Comparison of ENCODE assay signal across 9 cellular contexts in the genomic region with DNA sequence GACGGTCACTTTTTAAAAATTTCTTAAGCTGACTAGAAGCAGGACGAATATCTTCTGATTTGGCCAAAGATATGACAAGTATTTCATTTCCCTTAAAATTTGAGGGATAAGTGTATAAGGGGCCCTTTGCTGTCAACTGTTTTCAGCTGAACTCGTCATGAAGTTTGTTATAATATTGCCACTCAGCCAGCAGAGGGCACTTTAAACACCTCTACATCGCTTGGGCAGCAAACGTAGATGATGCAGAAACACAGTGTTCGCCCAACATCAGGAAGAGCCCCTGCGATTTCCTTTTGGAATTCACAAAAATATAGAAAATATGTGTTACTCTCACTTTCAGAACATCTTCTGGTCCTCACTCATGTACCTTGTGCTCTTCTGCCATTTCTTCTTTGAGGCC.
DNase-seq lines count a peak whose midpoint lies in the region; ATAC-seq and TF ChIP-seq lines count a peak whose summit lies in the region.
"Had no signal": no experiment of that assay in that cellular context is flagged by ENCODE, and none has a peak within 500 bp of the region (broad histone marks: within the 10 kb centered on the region; RNA-seq: fewer than 3 reads in every experiment).

No MANE protein-coding gene starts in this region.

- ATAC-seq in SK-N-SH treated with all-trans-retinoic acid at 6 μM for 48 hours (no peak), WTC11 (no peak), HG02678 (IDR thresholded peaks at IDR 0.05; ENCODE audit: unreplicated experiment) (no peak)
- ATAC-seq in activated CD8-positive, alpha-beta T cell treated with anti-CD3 and anti-CD28 coated beads for 36 hours = no peak

- H3K9me3 Mint-ChIP-seq in activated CD8-positive, alpha-beta T cell treated with anti-CD3 and anti-CD28 coated beads for 36 hours = no peaks in the 10 kb centered on the region
- H3K9me3 Mint-ChIP-seq in osteocyte (ENCODE audit: unreplicated experiment) (peaks cover 26% of the 10 kb centered on the region), WTC11 (peaks cover 57% of the 10 kb centered on the region)

- no peak overlapping the region for H3K27ac ChIP-seq in SK-N-SH (ENCODE audit: low read depth in 2 of 2, low read length in 1 of 2)
- H3K27ac ChIP-seq: BLaER1 treated with 17β-estradiol and CSF1 and Interleukin-3, amounts not matched to agents 10 nM and 100 nM had no signal

- H3K4me2 ChIP-seq in SK-N-SH = no peak overlapping the region
- H3K4me2 ChIP-seq: BLaER1 treated with 17β-estradiol and CSF1 and Interleukin-3, amounts not matched to agents 10 nM and 100 nM had no signal

- no peak overlapping the region for H3K27ac Mint-ChIP-seq in activated CD8-positive, alpha-beta T cell treated with anti-CD3 and anti-CD28 coated beads for 36 hours
- no peak overlapping the region for H3K27ac Mint-ChIP-seq in osteocyte (ENCODE audit: unreplicated experiment)
- no peak overlapping the region for H3K27ac Mint-ChIP-seq in WTC11

- CTCF ChIA-PET in SK-N-SH (lab: Yijun Ruan, JAX) (interaction anchor here (0.7 to 1.7 kb wide), 10 partner anchors 9 to 1654 kb away, joined by 3 to 5 read pairs (median 3); no protein-coding TSS in a partner anchor), WTC11 (lab: Charles Lee) (no interaction called here)
- CTCF ChIA-PET in activated CD8-positive, alpha-beta T cell treated with anti-CD3 and anti-CD28 coated beads for 36 hours (lab: Charles Lee) = interaction anchor here (0.8 to 1.4 kb wide), 6 partner anchors 20 to 363 kb away, joined by 3 read pairs; no protein-coding TSS in a partner anchor

- H3K36me3 ChIP-seq in SK-N-SH (replicated peaks in 1 of 2; ENCODE audit: control insufficient read depth in 1 of 2, insufficient read depth in 2 of 2, low read length in 1 of 2) = no peaks in the 10 kb centered on the region
- H3K36me3 ChIP-seq: BLaER1 treated with 17β-estradiol and CSF1 and Interleukin-3, amounts not matched to agents 10 nM and 100 nM had no signal

- POLR2A ChIA-PET in SK-N-SH (lab: Yijun Ruan, JAX) (no interaction called here), WTC11 (lab: Charles Lee) (no interaction called here)
- POLR2A ChIA-PET in activated CD8-positive, alpha-beta T cell treated with anti-CD3 and anti-CD28 coated beads for 36 hours (lab: Charles Lee) = no interaction called here

- H3K4me1 ChIP-seq in SK-N-SH (ENCODE audit: control insufficient read depth in 1 of 2, insufficient read depth in 2 of 2, low read depth in 1 of 2, low read length in 1 of 2) = no peaks in the 10 kb centered on the region
- H3K4me1 ChIP-seq: BLaER1 treated with 17β-estradiol and CSF1 and Interleukin-3, amounts not matched to agents 10 nM and 100 nM had no signal

- H3K27me3 ChIP-seq in SK-N-SH (ENCODE audit: insufficient read depth) = no peaks in the 10 kb centered on the region

- H3K27me3 Mint-ChIP-seq in activated CD8-positive, alpha-beta T cell treated with anti-CD3 and anti-CD28 coated beads for 36 hours = no peaks in the 10 kb centered on the region
- H3K27me3 Mint-ChIP-seq in osteocyte (ENCODE audit: unreplicated experiment) = no peaks in the 10 kb centered on the region
- H3K27me3 Mint-ChIP-seq in WTC11 (ENCODE audit: low read depth) = peaks cover 8% of the 10 kb centered on the region; the same call in 1 of the 2 replicates

- H3K9me2 ChIP-seq in SK-N-SH = no peaks in the 10 kb centered on the region

- 5% methylated on average over 7 of the region's 7 CpGs for WGBS in SK-N-SH (ENCODE audit: low lambda C conversion rate)

- no peak overlapping the region for H3K4me3 Mint-ChIP-seq in activated CD8-positive, alpha-beta T cell treated with anti-CD3 and anti-CD28 coated beads for 36 hours
- no peak overlapping the region for H3K4me3 Mint-ChIP-seq in osteocyte (ENCODE audit: unreplicated experiment)
- no peak overlapping the region for H3K4me3 Mint-ChIP-seq in WTC11

- H3K79me2 ChIP-seq in SK-N-SH (ENCODE audit: insufficient read depth) = no peaks in the 10 kb centered on the region

- no peaks in the 10 kb centered on the region for H3K4me1 Mint-ChIP-seq in activated CD8-positive, alpha-beta T cell treated with anti-CD3 and anti-CD28 coated beads for 36 hours (ENCODE audit: low read depth)
- no peaks in the 10 kb centered on the region for H3K4me1 Mint-ChIP-seq in osteocyte (ENCODE audit: unreplicated experiment)
- H3K4me1 Mint-ChIP-seq in WTC11 = no peaks in the 10 kb centered on the region

- DNase-seq in SK-N-SH (peak; percentile 1), KG1 (lab: John Stamatoyannopoulos, UW) (peak; percentile 0), osteocyte (ENCODE audit: extremely low spot score, unreplicated experiment) (no peak), WTC11 (ENCODE audit: low spot score) (no peak), NCI-H526 treated with DMSO at 0.1 percent for 48 hours (lab: John Stamatoyannopoulos, UW) (no peak)
- peak; percentile 8 for DNase-seq in activated CD8-positive, alpha-beta T cell treated with anti-CD3 and anti-CD28 coated beads for 36 hours

- TF ChIP-seq EP300 in SK-N-SH (IDR thresholded peaks at IDR 0.05; ENCODE audit: borderline replicate concordance in 1 of 2, low read depth in 1 of 2, low read length in 1 of 2) = no peak

- no peaks in the 10 kb centered on the region for H3K9me3 ChIP-seq in SK-N-SH

- H3F3A ChIP-seq in SK-N-SH (replicated peaks; ENCODE audit: insufficient read depth) = no peaks in the 10 kb centered on the region

- H3K36me3 Mint-ChIP-seq in activated CD8-positive, alpha-beta T cell treated with anti-CD3 and anti-CD28 coated beads for 36 hours (ENCODE audit: low read depth) = no peaks in the 10 kb centered on the region
- H3K36me3 Mint-ChIP-seq in osteocyte (ENCODE audit: unreplicated experiment) = no peaks in the 10 kb centered on the region
- H3K36me3 Mint-ChIP-seq in WTC11 = peaks cover 7% of the 10 kb centered on the region

- peak; percentile 46 for TF ChIP-seq RAD21 in SK-N-SH (IDR thresholded peaks at IDR 0.05; ENCODE audit: low read length)

- no peak overlapping the region for H2AFZ ChIP-seq in SK-N-SH (ENCODE audit: low read depth)

- peak; percentile 39 for TF ChIP-seq CTCF in SK-N-SH (IDR thresholded peaks at IDR 0.05)
- no peak for TF ChIP-seq CTCF in activated CD8-positive, alpha-beta T cell treated with anti-CD3 and anti-CD28 coated beads for 36 hours (IDR thresholded peaks at IDR 0.05)
- TF ChIP-seq CTCF in osteocyte (IDR thresholded peaks at IDR 0.05) = peak; percentile 34
- no peak for TF ChIP-seq CTCF in WTC11 (IDR thresholded peaks at IDR 0.05)

- H4K20me1 ChIP-seq in SK-N-SH (ENCODE audit: insufficient read depth) = no peaks in the 10 kb centered on the region
- H4K20me1 ChIP-seq: BLaER1 treated with 17β-estradiol and CSF1 and Interleukin-3, amounts not matched to agents 10 nM and 100 nM had no signal

- no peak overlapping the region for H3K9ac ChIP-seq in SK-N-SH
- H3K9ac ChIP-seq: BLaER1 treated with 17β-estradiol and CSF1 and Interleukin-3, amounts not matched to agents 10 nM and 100 nM had no signal

- H3K4me3 ChIP-seq in SK-N-SH (ENCODE audit: low read depth in 2 of 2, low read length in 1 of 2) = peak overlapping the region in 1 of 2 experiments; percentile 3; a peak in 1 of 4 replicates
- H3K4me3 ChIP-seq: BLaER1 treated with 17β-estradiol and CSF1 and Interleukin-3, amounts not matched to agents 10 nM and 100 nM had no signal

- intact Hi-C loops in activated CD8-positive, alpha-beta T cell treated with anti-CD3 and anti-CD28 coated beads for 36 hours (cut with micrococcal nuclease) = loop anchor here (10.0 kb wide), 2 partner anchors 329 to 359 kb away; no protein-coding TSS in a partner anchor

TF ChIP-seq in SK-N-SH, 30 proteins besides CTCF, POLR2A, EP300 and RAD21:
- TF ChIP-seq, protein P1, sequence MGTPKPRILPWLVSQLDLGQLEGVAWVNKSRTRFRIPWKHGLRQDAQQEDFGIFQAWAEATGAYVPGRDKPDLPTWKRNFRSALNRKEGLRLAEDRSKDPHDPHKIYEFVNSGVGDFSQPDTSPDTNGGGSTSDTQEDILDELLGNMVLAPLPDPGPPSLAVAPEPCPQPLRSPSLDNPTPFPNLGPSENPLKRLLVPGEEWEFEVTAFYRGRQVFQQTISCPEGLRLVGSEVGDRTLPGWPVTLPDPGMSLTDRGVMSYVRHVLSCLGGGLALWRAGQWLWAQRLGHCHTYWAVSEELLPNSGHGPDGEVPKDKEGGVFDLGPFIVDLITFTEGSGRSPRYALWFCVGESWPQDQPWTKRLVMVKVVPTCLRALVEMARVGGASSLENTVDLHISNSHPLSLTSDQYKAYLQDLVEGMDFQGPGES (IDR thresholded peaks at IDR 0.05; ENCODE audit: low read depth, low read length) = no peak
- TF ChIP-seq SMC3 (IDR thresholded peaks at IDR 0.05; ENCODE audit: low read depth, low read length) = peak; percentile 32; the same call in 1 of the 2 replicates
TF ChIP-seq in SK-N-SH: peak in this region for 1.

TF ChIP-seq in SK-N-SH treated with all-trans-retinoic acid at 6 μM for 48 hours, 23 proteins besides CTCF, POLR2A, EP300 and RAD21 (continues in another document):
- TF ChIP-seq ZNF565 (CRISPR knock-in tag; conservative IDR thresholded peaks at IDR 0.05; ENCODE audit: low read depth) = no peak

TF ChIP-seq in WTC11, 78 proteins besides CTCF, POLR2A, EP300 and RAD21 (continues in another document):
- no peak for TF ChIP-seq ZNF425 (CRISPR knock-in tag; conservative IDR thresholded peaks at IDR 0.05)
- TF ChIP-seq SMAD3 (CRISPR knock-in tag; IDR thresholded peaks at IDR 0.05; ENCODE audit: borderline replicate concordance) = no peak
- no peak for TF ChIP-seq NFYB (CRISPR knock-in tag; conservative IDR thresholded peaks at IDR 0.05; ENCODE audit: low read depth)
- TF ChIP-seq OVOL2 (CRISPR knock-in tag; IDR thresholded peaks at IDR 0.05; ENCODE audit: borderline replicate concordance) = no peak

Comparison
In these comparisons a context has a peak if more than half of its experiments do, and no peak if none do; other contexts are left out.
1. DNase-seq: peak in SK-N-SH (single experiment), KG1 (single experiment) and activated CD8-positive, alpha-beta T cell treated with anti-CD3 and anti-CD28 coated beads for 36 hours (single experiment); none in osteocyte (single experiment), WTC11 (single experiment) and NCI-H526 treated with DMSO at 0.1 percent for 48 hours (single experiment).
2. CTCF ChIP-seq: peak in SK-N-SH (single experiment) and osteocyte (single experiment); none in activated CD8-positive, alpha-beta T cell treated with anti-CD3 and anti-CD28 coated beads for 36 hours (single experiment) and WTC11 (single experiment).
3. Of the 6 proteins assayed by ChIP-seq in both WTC11 and SK-N-SH: peak only in WTC11: none; only in SK-N-SH: CTCF; in both: none; in neither: 5.